ENCODE assay signal across 19 cellular contexts in genomic region chr2:95435872-95436209, GRCh38. TPM values are rescaled to one million over a fixed set of nuclear protein-coding genes. Genes with fewer than 3 reads are reported as not detected.
"Had no signal": no experiment of that assay in that cellular context is flagged by ENCODE, and none has a peak within 500 bp of the region (broad histone marks: within the 10 kb centered on the region; RNA-seq: fewer than 3 reads in every experiment).

No MANE protein-coding gene starts in this region.

RNA-seq across cellular contexts. Expression of gene TRIM43B, which starts 48.7 kb away (rescaled TPM):
- total RNA-seq: chondrocyte; colonic mucosa; endodermal cell; esophagus mucosa; gastroesophageal sphincter; heart left ventricle; hepatocyte; left cardiac atrium; left ventricle myocardium superior; lung microvascular endothelial cell; mesothelial cell of epicardium; mucosa of gallbladder; naive thymus-derived CD4-positive, alpha-beta T cell; osteocyte; right atrium auricular region; smooth muscle cell; suprapubic skin; transverse colon; ureter had no signal
- polyA plus RNA-seq: heart left ventricle; hepatocyte; naive thymus-derived CD4-positive, alpha-beta T cell; smooth muscle cell had no signal
